ENCODE assay signal across 23 cellular contexts in genomic region chr15:29727871-29728270, GRCh38.
DNase-seq lines count a peak whose midpoint lies in the region; ATAC-seq, FAIRE-seq and TF ChIP-seq lines count a peak whose summit lies in the region.
"Had no signal": no experiment of that assay in that cellular context is flagged by ENCODE, and none has a peak within 500 bp of the region (broad histone marks: within the 10 kb centered on the region; RNA-seq: fewer than 3 reads in every experiment).

No MANE protein-coding gene starts in this region.

- H3K4me1 ChIP-seq in psoas muscle = no peaks in the 10 kb centered on the region
- H3K4me1 ChIP-seq: BLaER1 treated with 17β-estradiol and CSF1 and Interleukin-3, amounts not matched to agents 10 nM and 100 nM had no signal

- H3K9me3 ChIP-seq in psoas muscle = no peaks in the 10 kb centered on the region

- WGBS in psoas muscle, 3 donors = 95 to 97% (median 97%) methylated on average over 5 of the region's 5 CpGs

- no peak for ATAC-seq in psoas muscle
- ATAC-seq: A549 had no signal

- DNase-seq in H54 (ENCODE audit: insufficient read length, low spot score) (no peak), amniotic epithelial cell (ENCODE audit: low read depth) (peak; percentile 74), foreskin melanocyte (peak; percentile 57), GDM1 (lab: John Stamatoyannopoulos, UW) (no peak), urothelium cell line (ENCODE audit: low spot score) (no peak), psoas muscle (no peak)
- DNase-seq: AML-193; CD4-positive, alpha-beta memory T cell; CD4-positive, CD25-positive, alpha-beta regulatory T cell; CD8-positive, alpha-beta memory T cell; COR-L47; DMS 273 treated with DMSO at 0.1 percent for 48 hours; DMS153; DMS53; DMS79; DND-41; EL; GF-D8 had no signal

- no peak overlapping the region for H3K4me3 ChIP-seq in psoas muscle
- H3K4me3 ChIP-seq: A549; BLaER1 treated with 17β-estradiol and CSF1 and Interleukin-3, amounts not matched to agents 10 nM and 100 nM had no signal

- TF ChIP-seq CTCF in psoas muscle (IDR thresholded peaks at IDR 0.05) = no peak

- peaks cover 3 to 96% of the 10 kb centered on the region in 2 donors for H3K36me3 ChIP-seq in psoas muscle (ENCODE audit: insufficient read depth in 1 of 2, low read depth in 1 of 2)
- H3K36me3 ChIP-seq: BLaER1 treated with 17β-estradiol and CSF1 and Interleukin-3, amounts not matched to agents 10 nM and 100 nM had no signal

- H3K27ac ChIP-seq in psoas muscle = no peak overlapping the region
- H3K27ac ChIP-seq: 22Rv1; BLaER1 treated with 17β-estradiol and CSF1 and Interleukin-3, amounts not matched to agents 10 nM and 100 nM had no signal

- FAIRE-seq in H54 (lab: Jason Lieb, UNC) = peak; percentile 27
- no peak for FAIRE-seq in urothelium cell line (lab: Jason Lieb, UNC)
- FAIRE-seq: GM12891, GM19239 had no signal

- intact Hi-C loops in psoas muscle (cut with DNase I) = no loop called here

- no peaks in the 10 kb centered on the region for H3K27me3 ChIP-seq in psoas muscle (ENCODE audit: insufficient read depth in 3 of 3, low read length in 2 of 3)
- H3K27me3 ChIP-seq: BLaER1 treated with 17β-estradiol and CSF1 and Interleukin-3, amounts not matched to agents 10 nM and 100 nM had no signal

- no peak for TF ChIP-seq POLR2A in H54 (IDR thresholded peaks at IDR 0.05; ENCODE audit: low read depth, low read length)

Comparison
In these comparisons a context has a peak if more than half of its experiments do, and no peak if none do; other contexts are left out.
1. DNase-seq: peak in amniotic epithelial cell (single experiment) and foreskin melanocyte (single experiment); none in H54 (single experiment), GDM1 (single experiment), urothelium cell line (single experiment) and psoas muscle (0 of 2).